Comparison of ENCODE assay signal across 11 cellular contexts in genomic region chr2:239240480-239240881, GRCh38.
A peak's percentile ranks its signal among the peaks of the same experiment; 100 is the strongest.
DNase-seq lines count a peak whose midpoint lies in the region; ATAC-seq and TF ChIP-seq lines count a peak whose summit lies in the region.
"Had no signal": no experiment of that assay in that cellular context is flagged by ENCODE, and none has a peak within 500 bp of the region (broad histone marks: within the 10 kb centered on the region; RNA-seq: fewer than 3 reads in every experiment).

No MANE protein-coding gene starts in this region.

- H3K27ac Mint-ChIP-seq in nephron (peak overlapping the region; percentile 52 to 87 (median 79)), HFFc6 (no peak overlapping the region)

- H3K9ac ChIP-seq in BLaER1, result peak overlapping the region; percentile 70

- H3K4me3 Mint-ChIP-seq in nephron (peak overlapping the region in 1 of 3 experiments; percentile 11), HFFc6 (no peak overlapping the region)
- H3K4me3 Mint-ChIP-seq: central memory CD8-positive, alpha-beta T cell had no signal

- no peak for TF ChIP-seq CTCF in esophagus squamous epithelium (IDR thresholded peaks at IDR 0.05)
- no peak for TF ChIP-seq CTCF in nephron (IDR thresholded peaks at IDR 0.05; ENCODE audit: unreplicated experiment in 3 of 3)
- no peak for TF ChIP-seq CTCF in HFFc6 (IDR thresholded peaks at IDR 0.05)

- peaks cover 74% of the 10 kb centered on the region for H4K20me1 ChIP-seq in BLaER1

- peak; percentile 67 for DNase-seq in SK-N-DZ (ENCODE audit: low spot score)
- no peak for DNase-seq in esophagus squamous epithelium (lab: John Stamatoyannopoulos, UW)
- no peak for DNase-seq in HFFc6
- no peak for DNase-seq in NCI-H2107 treated with DMSO at 0.1 percent for 48 hours (lab: John Stamatoyannopoulos, UW; ENCODE audit: unreplicated experiment)
- no peak for DNase-seq in stimulated activated CD4-positive, alpha-beta T cell treated with anti-CD3 and anti-CD28 coated beads, Interleukin-12 subunit alpha, Interleukin-12 subunit beta, amount 100 ng/mL, for 4 hours
- DNase-seq: stimulated activated naive CD4-positive, alpha-beta T cell treated with Interleukin-2 at 50 U/mL for 16 hours had no signal

- peaks cover 33% of the 10 kb centered on the region for H3K4me1 Mint-ChIP-seq in nephron
- peaks cover 10% of the 10 kb centered on the region; the same call in 1 of the 2 replicates for H3K4me1 Mint-ChIP-seq in HFFc6 (ENCODE audit: low read depth)

- TF ChIP-seq POLR2A in esophagus squamous epithelium (IDR thresholded peaks at IDR 0.05), result peak in 1 of 4 donors; percentile 18

- H3K4me2 ChIP-seq in BLaER1, result peak overlapping the region; percentile 88

- H3K36me3 ChIP-seq in BLaER1 (0 out of 2 replicates have a peak, but pooled peaks cover 1% of the 10 kb centered on the region), esophagus squamous epithelium (peaks cover 0 to 10% (median 0%) of the 10 kb centered on the region in 3 donors)

- H3K36me3 Mint-ChIP-seq in nephron (ENCODE audit: low read depth), result no peaks in the 10 kb centered on the region
- no peaks in the 10 kb centered on the region for H3K36me3 Mint-ChIP-seq in HFFc6 (ENCODE audit: low read depth)

- peaks cover 8% of the 10 kb centered on the region; the same call in 1 of the 2 replicates for H3K9me3 ChIP-seq in BLaER1
- no peaks in the 10 kb centered on the region for H3K9me3 ChIP-seq in esophagus squamous epithelium

- no peaks in the 10 kb centered on the region for H3K27me3 Mint-ChIP-seq in nephron (ENCODE audit: low read depth)
- H3K27me3 Mint-ChIP-seq in HFFc6 (ENCODE audit: insufficient read depth), result peaks cover 2% of the 10 kb centered on the region; the same call in 1 of the 2 replicates
- H3K27me3 Mint-ChIP-seq: central memory CD8-positive, alpha-beta T cell had no signal

- intact Hi-C loops in esophagus squamous epithelium (cut with DNase I), result no loop called here

- 45 to 48% methylated on average over 6 to 9 of the region's 14 CpGs for WGBS in esophagus squamous epithelium, 2 donors

- peaks cover 92% of the 10 kb centered on the region for H3K4me1 ChIP-seq in BLaER1
- H3K4me1 ChIP-seq in esophagus squamous epithelium, result peaks cover 0 to 77% (median 25%) of the 10 kb centered on the region in 3 donors

- ATAC-seq in GM18868 (IDR thresholded peaks at IDR 0.05; ENCODE audit: unreplicated experiment), result no peak

- no peaks in the 10 kb centered on the region for H3K9me3 Mint-ChIP-seq in nephron
- H3K9me3 Mint-ChIP-seq in HFFc6, result no peaks in the 10 kb centered on the region
- H3K9me3 Mint-ChIP-seq: central memory CD8-positive, alpha-beta T cell had no signal

- H3K4me3 ChIP-seq in BLaER1 (peak overlapping the region; percentile 60), esophagus squamous epithelium (peak overlapping the region in 1 of 4 donors; percentile 47)

- peak overlapping the region; percentile 82 for H3K27ac ChIP-seq in BLaER1
- peak overlapping the region; percentile 1 to 84 (median 71) for H3K27ac ChIP-seq in esophagus squamous epithelium
- H3K27ac ChIP-seq: RWPE1 had no signal

- H3K27me3 ChIP-seq in BLaER1 (no peaks in the 10 kb centered on the region), esophagus squamous epithelium (no peaks in the 10 kb centered on the region)
